8 cellular contexts compared by ENCODE assay signal in the genomic region with DNA sequence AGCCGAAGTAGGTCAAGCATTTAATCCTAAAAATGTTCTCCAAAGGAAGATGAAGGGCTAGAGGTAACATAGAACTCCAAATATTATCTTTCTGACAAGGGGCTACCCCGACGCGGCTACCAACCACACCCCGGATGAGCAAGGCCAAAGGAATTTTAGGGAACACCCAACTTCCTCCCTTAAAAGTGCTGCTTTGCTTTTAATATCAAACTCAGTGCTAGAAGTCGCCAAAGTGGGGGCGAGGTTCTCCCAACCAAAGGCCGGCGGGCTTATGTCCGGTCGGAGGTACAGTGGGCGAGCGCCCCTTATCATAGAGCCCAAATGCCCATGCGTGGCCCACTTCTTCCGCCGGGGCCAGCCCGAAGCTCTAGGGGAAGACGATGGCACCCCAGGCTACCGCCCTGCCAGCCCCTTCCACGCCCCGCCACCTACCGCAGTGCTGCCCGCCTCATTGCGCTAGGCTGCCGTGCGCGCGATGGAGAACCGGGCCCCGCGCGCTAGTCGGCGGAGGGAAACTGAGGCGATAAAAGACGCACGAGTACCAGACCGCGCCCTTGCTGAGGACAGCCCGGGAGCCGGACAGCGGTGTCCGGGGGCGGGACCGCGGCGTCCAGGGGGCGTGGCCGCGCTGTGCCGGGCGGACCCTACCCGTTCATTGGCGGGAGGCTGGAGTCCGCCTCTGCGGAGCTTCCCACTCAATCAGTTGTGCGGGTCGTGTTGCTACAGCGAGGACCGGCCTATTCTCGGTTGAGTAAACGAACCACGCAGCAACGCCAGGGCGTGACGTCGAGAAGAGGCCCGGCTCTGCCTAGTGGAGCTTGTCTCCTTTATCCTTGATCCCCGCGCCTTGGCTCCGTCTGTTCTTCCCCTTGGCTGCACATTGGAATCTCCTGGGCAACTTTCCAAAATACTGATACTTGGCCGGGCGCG. TPM values are rescaled to one million over a fixed set of nuclear protein-coding genes. Genes with fewer than 3 reads are reported as not detected.
DNase-seq lines count a peak whose midpoint lies in the region; ATAC-seq lines count a peak whose summit lies in the region.

A gene with protein sequence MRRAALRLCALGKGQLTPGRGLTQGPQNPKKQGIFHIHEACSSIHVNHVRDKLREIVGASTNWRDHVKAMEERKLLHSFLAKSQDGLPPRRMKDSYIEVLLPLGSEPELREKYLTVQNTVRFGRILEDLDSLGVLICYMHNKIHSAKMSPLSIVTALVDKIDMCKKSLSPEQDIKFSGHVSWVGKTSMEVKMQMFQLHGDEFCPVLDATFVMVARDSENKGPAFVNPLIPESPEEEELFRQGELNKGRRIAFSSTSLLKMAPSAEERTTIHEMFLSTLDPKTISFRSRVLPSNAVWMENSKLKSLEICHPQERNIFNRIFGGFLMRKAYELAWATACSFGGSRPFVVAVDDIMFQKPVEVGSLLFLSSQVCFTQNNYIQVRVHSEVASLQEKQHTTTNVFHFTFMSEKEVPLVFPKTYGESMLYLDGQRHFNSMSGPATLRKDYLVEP (minus strand): TSS at position 584 of the 930 bp plus-strand sequence. CDS start 132 bp downstream, at position 452.

- H3K9me3 ChIP-seq in CD8-positive, alpha-beta memory T cell (ENCODE audit: low read length), result no peaks in the 10 kb centered on the region
- H3K9me3 ChIP-seq in esophagus (ENCODE audit: control insufficient read depth in 2 of 2, insufficient read depth in 1 of 2, low read depth in 1 of 2, low read length in 1 of 2) (no peaks in the 10 kb centered on the region), mucosa of stomach (ENCODE audit: control insufficient read depth, low read length) (no peaks in the 10 kb centered on the region)

- peak; percentile 45 to 79 (median 75) for DNase-seq in CD8-positive, alpha-beta memory T cell
- DNase-seq in OCI-M2 (lab: John Stamatoyannopoulos, UW; ENCODE audit: unreplicated experiment), result peak; percentile 56
- peak; percentile 67 for DNase-seq in activated T-cell treated with anti-CD3 and anti-CD28 coated beads, Interleukin-2, amount 50 U/mL, for 1 hour
- peak; percentile 33 for DNase-seq in stimulated activated CD8-positive, alpha-beta memory T cell treated with anti-CD3 and anti-CD28 coated beads, Interleukin-7, amount 100 ng/mL, for 24 hours (ENCODE audit: low read depth)

- peaks cover 27 to 60% (median 45%) of the 10 kb centered on the region in 3 donors for H3K4me1 Mint-ChIP-seq in CD8-positive, alpha-beta memory T cell

- no peaks in the 10 kb centered on the region for H3K27me3 Mint-ChIP-seq in CD8-positive, alpha-beta memory T cell

- H3K36me3 Mint-ChIP-seq in CD8-positive, alpha-beta memory T cell, result peaks cover 0 to 5% (median 2%) of the 10 kb centered on the region in 3 donors

- peak within 1 kb of the TSS; percentile 86 to 95 (median 93) for H3K27ac Mint-ChIP-seq in CD8-positive, alpha-beta memory T cell

- no peaks in the 10 kb centered on the region for H3K27me3 ChIP-seq in CD8-positive, alpha-beta memory T cell (ENCODE audit: insufficient read depth, low read length, poor library complexity, severe bottlenecking)
- no peaks in the 10 kb centered on the region for H3K27me3 ChIP-seq in esophagus (ENCODE audit: control insufficient read depth in 1 of 2, insufficient read depth in 2 of 2, low read length in 2 of 2)
- no peaks in the 10 kb centered on the region for H3K27me3 ChIP-seq in mucosa of stomach (ENCODE audit: control insufficient read depth, insufficient read depth, low read length)

- H3K4me1 ChIP-seq in CD8-positive, alpha-beta memory T cell (ENCODE audit: insufficient read depth, low read length), result peaks cover 17% of the 10 kb centered on the region
- H3K4me1 ChIP-seq in esophagus (ENCODE audit: control insufficient read depth in 2 of 2, insufficient read depth in 2 of 2, low read length in 1 of 2), result no peaks in the 10 kb centered on the region
- H3K4me1 ChIP-seq in mucosa of stomach (ENCODE audit: control insufficient read depth, insufficient read depth, low read length), result no peaks in the 10 kb centered on the region

- no peaks in the 10 kb centered on the region for H3K9me3 Mint-ChIP-seq in CD8-positive, alpha-beta memory T cell

- CTCF ChIA-PET in CD8-positive, alpha-beta memory T cell (lab: Charles Lee), result interaction anchor here (0.7 to 3.6 kb wide), 5 partner anchors 14 to 311 kb away, joined by 3 to 19 read pairs (median 3); a partner anchor contains a TSS

- POLR2A ChIA-PET in CD8-positive, alpha-beta memory T cell (lab: Charles Lee), result interaction anchor here (0.9 to 3.1 kb wide), 4 partner anchors 39 to 312 kb away, joined by 5 to 13 read pairs (median 7); a partner anchor contains a TSS

- peak within 1 kb of the TSS; percentile 71 for H3K27ac ChIP-seq in CD8-positive, alpha-beta memory T cell (ENCODE audit: low read depth, low read length)
- H3K27ac ChIP-seq in esophagus (ENCODE audit: low read depth in 2 of 2, low read length in 1 of 2), result peak within 1 kb of the TSS; percentile 91 to 95

- ATAC-seq in GM19438 (IDR thresholded peaks at IDR 0.05; ENCODE audit: low read depth, unreplicated experiment) (peak; percentile 95), HG03571 (IDR thresholded peaks at IDR 0.05; ENCODE audit: unreplicated experiment) (peak; percentile 96)

- peak within 1 kb of the TSS; percentile 62 for H3K4me3 ChIP-seq in CD8-positive, alpha-beta memory T cell (ENCODE audit: low read length)
- H3K4me3 ChIP-seq in esophagus (ENCODE audit: low read depth in 1 of 2, low read length in 2 of 2) (peak within 1 kb of the TSS; percentile 54 to 89), mucosa of stomach (ENCODE audit: low read length) (peak within 1 kb of the TSS; percentile 43)

- H3K9ac ChIP-seq in mucosa of stomach (ENCODE audit: low read length), result peak within 1 kb of the TSS; percentile 78

- peak within 1 kb of the TSS; percentile 85 to 95 (median 90) for H3K4me3 Mint-ChIP-seq in CD8-positive, alpha-beta memory T cell

- no peaks in the 10 kb centered on the region for H3K36me3 ChIP-seq in CD8-positive, alpha-beta memory T cell (ENCODE audit: insufficient read depth, low read length)
- H3K36me3 ChIP-seq in esophagus (ENCODE audit: control insufficient read depth in 2 of 2, insufficient read depth in 2 of 2, low read length in 1 of 2) (no peaks in the 10 kb centered on the region), mucosa of stomach (ENCODE audit: control insufficient read depth, insufficient read depth, low read length) (no peaks in the 10 kb centered on the region)

- WGBS in esophagus, 2 donors, result 1 to 34% methylated on average over 68 to 74 of the region's 74 CpGs

RNA-seq across cellular contexts. Expression of the gene that starts here (rescaled TPM):
- total RNA-seq in CD8-positive, alpha-beta memory T cell, result 10 to 100 TPM; 31.1 to 33.9 TPM
- 29.4 TPM for polyA plus RNA-seq in CD8-positive, alpha-beta memory T cell
- polyA plus RNA-seq in esophagus, result 10 to 100 TPM; 10.3 to 11.6 TPM

Comparison
In these comparisons a context has a peak if more than half of its experiments do, and no peak if none do; other contexts are left out.
1. Peak in every context shown above with its lines: DNase-seq, ATAC-seq, H3K4me3 ChIP-seq and H3K27ac ChIP-seq.